9 cellular contexts compared by ENCODE assay signal in the genomic region with DNA sequence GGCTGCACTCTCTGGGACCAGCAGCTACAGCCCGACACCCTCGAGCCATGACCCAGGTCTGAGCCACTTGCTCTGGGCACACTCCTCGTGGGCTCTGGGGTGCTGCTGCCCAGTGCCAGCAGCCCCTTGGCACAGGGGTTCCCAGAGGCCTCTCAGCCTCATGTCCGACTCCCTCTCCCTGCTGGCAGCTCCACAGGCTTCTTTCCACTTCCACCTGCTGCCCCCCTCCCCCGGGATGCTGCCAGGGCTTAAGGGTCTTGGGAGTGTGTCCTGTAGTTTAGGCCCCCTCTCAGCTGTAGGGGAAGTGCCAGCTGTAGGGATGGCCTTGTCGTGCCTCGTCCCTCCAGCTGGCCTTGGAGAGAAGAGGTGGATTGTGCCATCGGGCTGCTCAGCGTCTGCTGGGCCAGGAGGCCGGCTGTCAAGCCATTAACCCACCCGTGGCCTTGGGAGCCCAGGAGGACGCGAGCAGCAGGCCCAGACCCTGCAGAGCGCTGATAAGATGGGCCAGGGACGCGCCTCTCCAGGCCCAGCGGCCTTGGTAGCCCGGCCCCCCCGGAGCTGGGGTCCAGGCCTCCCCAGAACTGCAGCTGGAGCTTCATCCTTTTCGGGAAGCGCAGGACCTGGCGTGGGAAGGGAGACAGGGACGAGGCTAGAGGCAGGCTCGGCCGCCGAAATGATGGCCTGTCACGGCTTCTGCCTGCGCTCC. TPM values are rescaled to one million over a fixed set of nuclear protein-coding genes. Genes with fewer than 3 reads are reported as not detected.
DNase-seq lines count a peak whose midpoint lies in the region; ATAC-seq and TF ChIP-seq lines count a peak whose summit lies in the region.
"Had no signal": no experiment of that assay in that cellular context is flagged by ENCODE, and none has a peak within 500 bp of the region (broad histone marks: within the 10 kb centered on the region; RNA-seq: fewer than 3 reads in every experiment).

No MANE protein-coding gene starts in this region.

- no peaks in the 10 kb centered on the region for H3K36me3 Mint-ChIP-seq in activated CD4-positive, alpha-beta memory T cell treated with anti-CD3 and anti-CD28 coated beads, Interleukin-2, amount 10 ng/mL, durations not matched to agents 7 days and 5 days (ENCODE audit: low read depth)

- H3K4me1 Mint-ChIP-seq in activated CD4-positive, alpha-beta memory T cell treated with anti-CD3 and anti-CD28 coated beads, Interleukin-2, amount 10 ng/mL, durations not matched to agents 7 days and 5 days, result peaks cover 18% of the 10 kb centered on the region

- H3K27me3 Mint-ChIP-seq in activated CD4-positive, alpha-beta memory T cell treated with anti-CD3 and anti-CD28 coated beads, Interleukin-2, amount 10 ng/mL, durations not matched to agents 7 days and 5 days, result peaks cover 2% of the 10 kb centered on the region

- no peaks in the 10 kb centered on the region for H3K9me3 ChIP-seq in cardiac muscle cell (ENCODE audit: low read depth)

- H3K4me3 Mint-ChIP-seq in activated CD4-positive, alpha-beta memory T cell treated with anti-CD3 and anti-CD28 coated beads, Interleukin-2, amount 10 ng/mL, durations not matched to agents 7 days and 5 days, result peak overlapping the region; percentile 74

- POLR2A ChIA-PET in activated CD4-positive, alpha-beta memory T cell treated with anti-CD3 and anti-CD28 coated beads, Interleukin-2, amount 10 ng/mL, durations not matched to agents 7 days and 5 days (lab: Charles Lee), result no interaction called here

- H3K27me3 ChIP-seq in cardiac muscle cell, result no peaks in the 10 kb centered on the region

- no peak overlapping the region for H3K27ac Mint-ChIP-seq in activated CD4-positive, alpha-beta memory T cell treated with anti-CD3 and anti-CD28 coated beads, Interleukin-2, amount 10 ng/mL, durations not matched to agents 7 days and 5 days

- ATAC-seq in HG03571 (IDR thresholded peaks at IDR 0.05; ENCODE audit: unreplicated experiment) (no peak), GM18858 (IDR thresholded peaks at IDR 0.05; ENCODE audit: unreplicated experiment) (no peak)

- CTCF ChIA-PET in activated CD4-positive, alpha-beta memory T cell treated with anti-CD3 and anti-CD28 coated beads, Interleukin-2, amount 10 ng/mL, durations not matched to agents 7 days and 5 days (lab: Charles Lee), result interaction anchor here (2.5 to 2.6 kb wide), 2 partner anchors 41 to 43 kb away, joined by 6 to 17 read pairs; a partner anchor contains a TSS

- H3K36me3 ChIP-seq in cardiac muscle cell, result no peaks in the 10 kb centered on the region

- no peaks in the 10 kb centered on the region for H3K9me3 Mint-ChIP-seq in activated CD4-positive, alpha-beta memory T cell treated with anti-CD3 and anti-CD28 coated beads, Interleukin-2, amount 10 ng/mL, durations not matched to agents 7 days and 5 days

- TF ChIP-seq CTCF in GM12875 (IDR thresholded peaks at IDR 0.05; ENCODE audit: borderline replicate concordance, insufficient read depth, low read depth, low read length), result no peak
- TF ChIP-seq CTCF in cardiac muscle cell (IDR thresholded peaks at IDR 0.05; ENCODE audit: low read depth, low read length), result no peak
- no peak for TF ChIP-seq CTCF in retinal pigment epithelial cell (conservative IDR thresholded peaks at IDR 0.05; ENCODE audit: low read depth, low read length)

- no peaks in the 10 kb centered on the region for H3K4me1 ChIP-seq in cardiac muscle cell (ENCODE audit: low read depth)

- H3K4me3 ChIP-seq in GM12875 (ENCODE audit: low read depth, low read length) (peak overlapping the region; percentile 66), cardiac muscle cell (peak overlapping the region; percentile 50), retinal pigment epithelial cell (ENCODE audit: low read length) (peak overlapping the region; percentile 54)

- no peak for DNase-seq in activated CD4-positive, alpha-beta memory T cell treated with anti-CD3 and anti-CD28 coated beads, Interleukin-2, amount 10 ng/mL, durations not matched to agents 7 days and 5 days
- DNase-seq in cardiac muscle cell (ENCODE audit: low read depth in 1 of 2, low spot score in 1 of 2) (no peak), retinal pigment epithelial cell (ENCODE audit: low read depth) (no peak), SIG-M5 (lab: John Stamatoyannopoulos, UW) (no peak), T1000 (lab: John Stamatoyannopoulos, UW) (no peak)

- H3K27ac ChIP-seq in cardiac muscle cell, result peak overlapping the region; percentile 71

RNA-seq across cellular contexts. Expression of a gene that starts 1.0 kb away (rescaled TPM):
- total RNA-seq in activated CD4-positive, alpha-beta memory T cell treated with anti-CD3 and anti-CD28 coated beads, Interleukin-2, amount 10 ng/mL, durations not matched to agents 7 days and 5 days, result 1 to 10 TPM; 2.1 to 2.4 TPM
- 2.9 and 3.8 TPM in 2 replicates for total RNA-seq in cardiac muscle cell
- 1.7 and 1.8 TPM in 2 replicates for polyA plus RNA-seq in cardiac muscle cell

RNA-seq across cellular contexts. Expression of a gene that starts 44.1 kb away (rescaled TPM):
- total RNA-seq in activated CD4-positive, alpha-beta memory T cell treated with anti-CD3 and anti-CD28 coated beads, Interleukin-2, amount 10 ng/mL, durations not matched to agents 7 days and 5 days, result 1 to 10 TPM; 3.0 TPM
- 16.6 TPM in 2 replicates for total RNA-seq in cardiac muscle cell
- 6.2 and 6.6 TPM in 2 replicates for polyA plus RNA-seq in cardiac muscle cell

RNA-seq across cellular contexts. Expression of a gene that starts 49.2 kb away (rescaled TPM):
- total RNA-seq in activated CD4-positive, alpha-beta memory T cell treated with anti-CD3 and anti-CD28 coated beads, Interleukin-2, amount 10 ng/mL, durations not matched to agents 7 days and 5 days, result not detected
- not detected in 2 replicates for total RNA-seq in cardiac muscle cell
- not detected in 2 replicates for polyA plus RNA-seq in cardiac muscle cell
- total RNA-seq: dermis microvascular lymphatic vessel endothelial cell had no signal
